10 cellular contexts compared by ENCODE assay signal in genomic region chr13:35470671-35471465, GRCh38. TPM values are rescaled to one million over a fixed set of nuclear protein-coding genes. Genes with fewer than 3 reads are reported as not detected.
A peak's percentile ranks its signal among the peaks of the same experiment; 100 is the strongest.
DNase-seq lines count a peak whose midpoint lies in the region; TF ChIP-seq lines count a peak whose summit lies in the region.
"Had no signal": no experiment of that assay in that cellular context is flagged by ENCODE, and none has a peak within 500 bp of the region (broad histone marks: within the 10 kb centered on the region; RNA-seq: fewer than 3 reads in every experiment).

No MANE protein-coding gene starts in this region.

- no peak overlapping the region for H3K4me3 Mint-ChIP-seq in T-helper 1 cell treated with Interleukin-12 subunit alpha and Interleukin-12 subunit beta and Interleukin-4 antibody, amounts not matched to agents 30 μg/mL and 1 μg/mL, for 36 hours
- H3K4me3 Mint-ChIP-seq: central memory CD8-positive, alpha-beta T cell had no signal

- peaks cover 16% of the 10 kb centered on the region for H3K4me1 Mint-ChIP-seq in T-helper 1 cell treated with Interleukin-12 subunit alpha and Interleukin-12 subunit beta and Interleukin-4 antibody, amounts not matched to agents 30 μg/mL and 1 μg/mL, for 36 hours (ENCODE audit: low read depth)
- H3K4me1 Mint-ChIP-seq: central memory CD8-positive, alpha-beta T cell had no signal

- no peaks in the 10 kb centered on the region for H3K36me3 ChIP-seq in mesodermal cell (ENCODE audit: control insufficient read depth, insufficient read depth, low read length)
- H3K36me3 ChIP-seq in tibial artery, result no peaks in the 10 kb centered on the region

- H3K27ac ChIP-seq in mesodermal cell (ENCODE audit: low read depth, low read length, severe bottlenecking) (no peak overlapping the region), tibial artery (peak overlapping the region; percentile 89 to 94)
- H3K27ac ChIP-seq: 22Rv1 had no signal

- peak in 1 of 2 experiments; percentile 11 for TF ChIP-seq CTCF in tibial artery (IDR thresholded peaks at IDR 0.05)

- no peaks in the 10 kb centered on the region for H3K27me3 ChIP-seq in tibial artery

- H3K4me1 ChIP-seq in mesodermal cell (ENCODE audit: control insufficient read depth, insufficient read depth, low read length, poor library complexity, severe bottlenecking) (peaks cover 11% of the 10 kb centered on the region), tibial artery (peaks cover 0 to 3% (median 1%) of the 10 kb centered on the region in 4 donors)

- intact Hi-C loops in tibial artery (cut with DNase I; ENCODE audit: low total_unique reads), result no loop called here

- H3K9me3 ChIP-seq in mesodermal cell (ENCODE audit: control insufficient read depth, low read length), result no peaks in the 10 kb centered on the region
- no peaks in the 10 kb centered on the region for H3K9me3 ChIP-seq in tibial artery

- peaks cover 7% of the 10 kb centered on the region for H3K9me3 Mint-ChIP-seq in T-helper 1 cell treated with Interleukin-12 subunit alpha and Interleukin-12 subunit beta and Interleukin-4 antibody, amounts not matched to agents 30 μg/mL and 1 μg/mL, for 36 hours

- peak overlapping the region; percentile 41 for H3K27ac Mint-ChIP-seq in T-helper 1 cell treated with Interleukin-12 subunit alpha and Interleukin-12 subunit beta and Interleukin-4 antibody, amounts not matched to agents 30 μg/mL and 1 μg/mL, for 36 hours

- peaks cover 70% of the 10 kb centered on the region for H3K27me3 Mint-ChIP-seq in T-helper 1 cell treated with Interleukin-12 subunit alpha and Interleukin-12 subunit beta and Interleukin-4 antibody, amounts not matched to agents 30 μg/mL and 1 μg/mL, for 36 hours (ENCODE audit: low read depth)

- H3K36me3 Mint-ChIP-seq in T-helper 1 cell treated with Interleukin-12 subunit alpha and Interleukin-12 subunit beta and Interleukin-4 antibody, amounts not matched to agents 30 μg/mL and 1 μg/mL, for 36 hours (ENCODE audit: low read depth), result peaks cover 2% of the 10 kb centered on the region

- peak overlapping the region; percentile 37 for H3K4me3 ChIP-seq in mesodermal cell (ENCODE audit: extremely low read depth, insufficient read depth, low read length, poor library complexity, severe bottlenecking)
- peak overlapping the region; percentile 68 to 84 for H3K4me3 ChIP-seq in tibial artery

- no peak for TF ChIP-seq POLR2A in erythroblast (IDR thresholded peaks at IDR 0.05; ENCODE audit: low read length)

- DNase-seq in T-helper 1 cell, result no peak
- DNase-seq in erythroblast (lab: John Stamatoyannopoulos, UW), result peak; percentile 3 to 6
- peak in 1 of 2 donors; percentile 73 for DNase-seq in tibial artery
- DNase-seq in DMS 273 treated with DMSO at 0.1 percent for 48 hours (lab: John Stamatoyannopoulos, UW), result no peak
- no peak for DNase-seq in NCI-H2029 (lab: John Stamatoyannopoulos, UW)
- DNase-seq in Kasumi-1 (lab: John Stamatoyannopoulos, UW), result no peak

- WGBS in mesodermal cell (ENCODE audit: insufficient coverage in 2 of 2), 2 experiments, result 0 to 1% methylated on average over 49 of the region's 58 CpGs

RNA-seq across cellular contexts. Expression of gene MAB21L1, which starts 5.6 kb away (rescaled TPM):
- polyA plus RNA-seq in mesodermal cell (2013, experiment 1 of 2), result 1.7 TPM
- polyA plus RNA-seq in mesodermal cell (2013, experiment 2 of 2), result 1.6 TPM

Comparison
In these comparisons a context has a peak if more than half of its experiments do, and no peak if none do; other contexts are left out.
1. DNase-seq: peak in erythroblast (2 of 2); none in T-helper 1 cell (0 of 5), DMS 273 treated with DMSO at 0.1 percent for 48 hours (single experiment), NCI-H2029 (single experiment) and Kasumi-1 (0 of 2).